In genomic region chr11:9462806-9463537, GRCh38 we compare ENCODE assay signal across 8 cellular contexts. TPM values are rescaled to one million over a fixed set of nuclear protein-coding genes. Genes with fewer than 3 reads are reported as not detected.
DNase-seq lines count a peak whose midpoint lies in the region; ATAC-seq and TF ChIP-seq lines count a peak whose summit lies in the region.

No MANE protein-coding gene starts in this region.

- no peak for ATAC-seq in T-helper 17 cell
- ATAC-seq in gastroesophageal sphincter = no peak

- H3K27me3 ChIP-seq in gastroesophageal sphincter = no peaks in the 10 kb centered on the region
- no peaks in the 10 kb centered on the region for H3K27me3 ChIP-seq in tibial artery

- H3K9me3 ChIP-seq in T-helper 17 cell (ENCODE audit: control insufficient read depth, low read length, poor library complexity, severe bottlenecking) (no peaks in the 10 kb centered on the region), gastroesophageal sphincter (no peaks in the 10 kb centered on the region), tibial artery (no peaks in the 10 kb centered on the region)

- peak overlapping the region; percentile 61 for H3K4me3 Mint-ChIP-seq in activated naive CD4-positive, alpha-beta T cell treated with anti-CD3 and anti-CD28 coated beads for 36 hours
- H3K4me3 Mint-ChIP-seq in T-helper 17 cell = peak overlapping the region; percentile 75

- peaks cover 12% of the 10 kb centered on the region for H3K36me3 Mint-ChIP-seq in activated naive CD4-positive, alpha-beta T cell treated with anti-CD3 and anti-CD28 coated beads for 36 hours (ENCODE audit: low read depth)
- no peaks in the 10 kb centered on the region for H3K36me3 Mint-ChIP-seq in T-helper 17 cell (ENCODE audit: low read depth)

- no peak for DNase-seq in activated naive CD4-positive, alpha-beta T cell treated with anti-CD3 and anti-CD28 coated beads for 36 hours
- DNase-seq in activated naive CD4-positive, alpha-beta T cell treated with Interleukin-2 at 50 U/mL for 16 hours = no peak
- DNase-seq in T-helper 17 cell = no peak
- no peak for DNase-seq in tibial artery
- DNase-seq in retina = no peak
- no peak for DNase-seq in MV-4-11 (lab: John Stamatoyannopoulos, UW)
- DNase-seq in SW 1271 (lab: John Stamatoyannopoulos, UW) = no peak

- TF ChIP-seq EP300 in gastroesophageal sphincter (IDR thresholded peaks at IDR 0.05) = no peak

- H3K27me3 Mint-ChIP-seq in activated naive CD4-positive, alpha-beta T cell treated with anti-CD3 and anti-CD28 coated beads for 36 hours (ENCODE audit: low read depth) = no peaks in the 10 kb centered on the region
- H3K27me3 Mint-ChIP-seq in T-helper 17 cell = no peaks in the 10 kb centered on the region

- no peak for TF ChIP-seq POLR2A in gastroesophageal sphincter (IDR thresholded peaks at IDR 0.05)

- H3K9me3 Mint-ChIP-seq in activated naive CD4-positive, alpha-beta T cell treated with anti-CD3 and anti-CD28 coated beads for 36 hours = no peaks in the 10 kb centered on the region

- no peaks in the 10 kb centered on the region for H3K36me3 ChIP-seq in gastroesophageal sphincter
- peaks cover 0 to 5% (median 0%) of the 10 kb centered on the region in 3 donors for H3K36me3 ChIP-seq in tibial artery

- H3K27ac Mint-ChIP-seq in activated naive CD4-positive, alpha-beta T cell treated with anti-CD3 and anti-CD28 coated beads for 36 hours = peak overlapping the region; percentile 83
- peak overlapping the region; percentile 99 for H3K27ac Mint-ChIP-seq in T-helper 17 cell

- peaks cover 29% of the 10 kb centered on the region for H3K4me1 Mint-ChIP-seq in activated naive CD4-positive, alpha-beta T cell treated with anti-CD3 and anti-CD28 coated beads for 36 hours (ENCODE audit: low read depth)
- H3K4me1 Mint-ChIP-seq in T-helper 17 cell = peaks cover 23% of the 10 kb centered on the region

- intact Hi-C loops in activated naive CD4-positive, alpha-beta T cell treated with anti-CD3 and anti-CD28 coated beads for 36 hours (cut with micrococcal nuclease) = loop anchor here (5.0 kb wide), 3 partner anchors 461 to 1074 kb away; partner anchors contain the start of genes ADM and NRIP3
- intact Hi-C loops in tibial artery (cut with DNase I; ENCODE audit: low total_unique reads) = no loop called here

- 82 to 87% methylated on average over 4 to 8 of the region's 8 CpGs for WGBS in gastroesophageal sphincter (ENCODE audit: low coverage in 1 of 2), 2 donors

- H3K4me1 ChIP-seq in gastroesophageal sphincter (peaks cover 0 to 32% (median 6%) of the 10 kb centered on the region in 3 donors), tibial artery (peaks cover 0 to 25% (median 13%) of the 10 kb centered on the region in 4 donors)

- TF ChIP-seq CTCF in gastroesophageal sphincter (IDR thresholded peaks at IDR 0.05) (no peak), tibial artery (IDR thresholded peaks at IDR 0.05) (no peak)

- H3K4me3 ChIP-seq in gastroesophageal sphincter = no peak overlapping the region
- H3K4me3 ChIP-seq in tibial artery = no peak overlapping the region

- H3K27ac ChIP-seq in gastroesophageal sphincter = peak overlapping the region; percentile 75 to 100 (median 94)
- peak overlapping the region; percentile 98 for H3K27ac ChIP-seq in tibial artery

- CTCF ChIA-PET in activated naive CD4-positive, alpha-beta T cell treated with anti-CD3 and anti-CD28 coated beads for 36 hours (lab: Charles Lee) = no interaction called here

RNA-seq across cellular contexts. Expression of gene ZNF143, which starts 2.2 kb away (rescaled TPM):
- total RNA-seq in activated naive CD4-positive, alpha-beta T cell treated with anti-CD3 and anti-CD28 coated beads for 36 hours = 10 to 100 TPM; 39.1 to 42.5 TPM
- total RNA-seq in T-helper 17 cell = 10 to 100 TPM; 27.0 to 35.5 TPM
- 10 to 100 TPM; 33.7 to 72.5 (median 52.5) TPM for total RNA-seq in gastroesophageal sphincter
